30 cellular contexts compared by ENCODE assay signal in the genomic region with DNA sequence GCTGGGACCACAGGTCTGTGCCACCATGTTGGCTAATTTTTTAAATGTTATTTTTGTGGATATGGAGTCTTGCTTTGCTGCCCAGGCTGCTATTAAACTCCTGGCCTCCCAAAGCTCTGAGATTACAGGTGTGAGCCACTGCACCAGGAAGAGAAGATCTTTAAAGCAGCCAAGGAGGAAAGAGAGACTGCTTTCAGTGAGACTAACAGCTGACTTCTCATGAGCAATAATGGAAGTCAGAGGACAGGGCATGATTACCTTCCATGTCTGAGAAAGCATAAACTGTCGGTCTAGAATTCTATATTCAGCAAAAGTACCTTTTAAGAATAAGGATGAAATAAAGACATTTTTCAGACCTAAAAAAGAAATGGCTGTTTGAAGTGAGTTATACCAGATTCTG. TPM values are rescaled to one million over a fixed set of nuclear protein-coding genes. Genes with fewer than 3 reads are reported as not detected.
"Had no signal": no experiment of that assay in that cellular context is flagged by ENCODE, and none has a peak within 500 bp of the region (broad histone marks: within the 10 kb centered on the region; RNA-seq: fewer than 3 reads in every experiment).

No MANE protein-coding gene starts in this region.

- H3K9me3 ChIP-seq: testis, thyroid gland, upper lobe of left lung, upper lobe of right lung, uterus, vagina had no signal

- FAIRE-seq: urothelium cell line had no signal

- H3K27me3 ChIP-seq: stomach, testis, thyroid gland, tibial artery, tibial nerve, transverse colon, upper lobe of left lung, upper lobe of right lung, uterus, vagina had no signal

- H3K27ac Mint-ChIP-seq: stimulated activated effector memory CD8-positive, alpha-beta T cell treated with anti-CD3 and anti-CD28 coated beads, Interleukin-12 subunit alpha, Interleukin-12 subunit beta, amount 100 ng/mL, for 72 hours; stimulated activated memory B cell treated with anti-CD40 and anti-IgM and Interleukin-4, amounts not matched to agents 10 μg/mL and 1 μg/mL and 100 μg/mL, for 72 hours; stimulated activated naive B cell treated with anti-CD40 and anti-IgM and Interleukin-4, amounts not matched to agents 10 μg/mL and 1 μg/mL and 100 μg/mL, for 72 hours; stimulated activated naive CD8-positive, alpha-beta T cell treated with anti-CD3 and anti-CD28 coated beads, Interleukin-15, amount 100 ng/mL, for 72 hours; stimulated activated naive CD8-positive, alpha-beta T cell treated with anti-CD3 and anti-CD28 coated beads, Interleukin-15, Interleukin-2, amounts not matched to agents 100 ng/mL and 50 ng/mL, for 24 hours; type B pancreatic cell had no signal

- H3K27ac ChIP-seq: stomach, suprapubic skin, testis, thoracic aorta, thyroid gland, tibial artery, tibial nerve, transverse colon, upper lobe of left lung, upper lobe of right lung, uterus, vagina had no signal

- H3K4me3 Mint-ChIP-seq: stimulated activated effector memory CD8-positive, alpha-beta T cell treated with anti-CD3 and anti-CD28 coated beads, Interleukin-12 subunit alpha, Interleukin-12 subunit beta, amount 100 ng/mL, for 72 hours; stimulated activated memory B cell treated with anti-CD40 and anti-IgM and Interleukin-4, amounts not matched to agents 10 μg/mL and 1 μg/mL and 100 μg/mL, for 72 hours; stimulated activated naive B cell treated with anti-CD40 and anti-IgM and Interleukin-4, amounts not matched to agents 10 μg/mL and 1 μg/mL and 100 μg/mL, for 72 hours; stimulated activated naive CD8-positive, alpha-beta T cell treated with anti-CD3 and anti-CD28 coated beads, Interleukin-15, amount 100 ng/mL, for 72 hours; stimulated activated naive CD8-positive, alpha-beta T cell treated with anti-CD3 and anti-CD28 coated beads, Interleukin-15, Interleukin-2, amounts not matched to agents 100 ng/mL and 50 ng/mL, for 24 hours; type B pancreatic cell had no signal

- H3K36me3 ChIP-seq: stomach, suprapubic skin, thoracic aorta, thyroid gland, tibial artery, tibial nerve, transverse colon, upper lobe of left lung, upper lobe of right lung, uterus, vagina had no signal

- H3K36me3 Mint-ChIP-seq: stimulated activated effector memory CD8-positive, alpha-beta T cell treated with anti-CD3 and anti-CD28 coated beads, Interleukin-12 subunit alpha, Interleukin-12 subunit beta, amount 100 ng/mL, for 72 hours; type B pancreatic cell had no signal

- ATAC-seq: stimulated activated effector memory CD8-positive, alpha-beta T cell treated with anti-CD3 and anti-CD28 coated beads, Interleukin-12 subunit alpha, Interleukin-12 subunit beta, amount 100 ng/mL, for 72 hours; stimulated activated memory B cell treated with anti-CD40 and anti-IgM and Interleukin-4, amounts not matched to agents 10 μg/mL and 1 μg/mL and 100 μg/mL, for 72 hours; stimulated activated naive B cell treated with anti-CD40 and anti-IgM and Interleukin-4, amounts not matched to agents 10 μg/mL and 1 μg/mL and 100 μg/mL, for 72 hours; stimulated activated naive CD8-positive, alpha-beta T cell treated with anti-CD3 and anti-CD28 coated beads, Interleukin-15, amount 100 ng/mL, for 72 hours; stimulated activated naive CD8-positive, alpha-beta T cell treated with anti-CD3 and anti-CD28 coated beads, Interleukin-15, Interleukin-2, amounts not matched to agents 100 U/mL and 50 U/mL, for 24 hours; upper lobe of right lung had no signal

- H3K4me1 Mint-ChIP-seq: stimulated activated memory B cell treated with anti-CD40 and anti-IgM and Interleukin-4, amounts not matched to agents 10 μg/mL and 1 μg/mL and 100 μg/mL, for 72 hours had no signal

- H3K27me3 Mint-ChIP-seq: stimulated activated naive CD8-positive, alpha-beta T cell treated with anti-CD3 and anti-CD28 coated beads, Interleukin-15, Interleukin-2, amounts not matched to agents 100 ng/mL and 50 ng/mL, for 24 hours had no signal

- DNase-seq: stimulated activated CD4-positive, alpha-beta T cell treated with anti-CD3 and anti-CD28 coated beads, Interleukin-2, amount 100 ng/mL, for 48 hours; stimulated activated CD4-positive, alpha-beta T cell treated with anti-CD3 and anti-CD28 coated beads, Interleukin-4, amount 100 ng/mL, for 1 hour; stimulated activated CD4-positive, alpha-beta T cell treated with anti-CD3 and anti-CD28 coated beads, Interleukin-4, amount 100 ng/mL, for 24 hours; stimulated activated CD4-positive, alpha-beta T cell treated with anti-CD3 and anti-CD28 coated beads, Interleukin-4, amount 100 ng/mL, for 4 hours; stimulated activated CD8-positive, alpha-beta memory T cell treated with anti-CD3 and anti-CD28 coated beads, Interleukin-4, amount 100 ng/mL, for 48 hours; stimulated activated naive B cell treated with anti-CD40 and anti-IgM and Interleukin-4, amounts not matched to agents 10 μg/mL and 1 μg/mL and 100 μg/mL, for 72 hours; stimulated activated naive CD4-positive, alpha-beta T cell; stimulated activated naive CD4-positive, alpha-beta T cell treated with Interleukin-2 at 50 U/mL for 16 hours; stimulated activated naive CD8-positive, alpha-beta T cell treated with anti-CD3 and anti-CD28 coated beads, Interleukin-15, amount 100 ng/mL, for 72 hours; stimulated activated naive CD8-positive, alpha-beta T cell treated with anti-CD3 and anti-CD28 coated beads, Interleukin-15, Interleukin-2, amounts not matched to agents 100 U/mL and 50 U/mL, for 24 hours; stomach; substantia nigra; testis; tibial artery; transverse colon; trophoblast cell; upper lobe of left lung; upper lobe of right lung had no signal

- H3K4me1 ChIP-seq: stomach, testis, thyroid gland, tibial artery, tibial nerve, transverse colon, upper lobe of left lung, upper lobe of right lung, uterus, vagina had no signal

- H3K4me3 ChIP-seq: stomach, suprapubic skin, testis, thoracic aorta, thyroid gland, tibial artery, tibial nerve, transverse colon, upper lobe of left lung, upper lobe of right lung, uterus, vagina had no signal

RNA-seq across cellular contexts. Expression of a gene that starts 57.3 kb away (rescaled TPM):
- total RNA-seq: thoracic aorta, tibial nerve, upper lobe of right lung, ureter had no signal
